8 cellular contexts compared by ENCODE assay signal in the genomic region with DNA sequence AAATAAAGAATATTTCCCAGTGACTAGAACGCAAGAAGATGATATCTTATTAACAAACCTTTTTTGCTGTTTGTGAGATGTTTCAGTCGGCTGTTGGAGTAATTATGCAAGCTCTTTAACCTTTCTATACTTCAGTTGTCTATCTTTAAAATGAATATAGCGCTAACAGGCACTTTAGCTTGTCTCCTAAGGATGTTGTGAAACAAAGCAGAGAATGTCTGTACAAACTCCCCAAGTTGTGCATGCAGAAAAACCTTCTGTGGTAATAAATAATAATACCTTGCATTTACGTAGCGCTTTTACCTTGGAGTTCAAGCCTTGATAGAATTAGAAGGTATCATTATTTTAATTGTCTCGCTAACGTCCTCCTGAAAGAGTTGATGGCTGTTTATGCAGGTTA. TPM values are rescaled to one million over a fixed set of nuclear protein-coding genes. Genes with fewer than 3 reads are reported as not detected.
DNase-seq lines count a peak whose midpoint lies in the region; ATAC-seq, FAIRE-seq and TF ChIP-seq lines count a peak whose summit lies in the region.

No MANE protein-coding gene starts in this region.

- H3K36me3 ChIP-seq in NT2/D1 (ENCODE audit: insufficient read depth, insufficient read length, low read length) (peaks cover 13% of the 10 kb centered on the region), esophagus (ENCODE audit: control insufficient read depth in 2 of 2, insufficient read depth in 2 of 2, low read length in 1 of 2) (no peaks in the 10 kb centered on the region), pancreas (no peaks in the 10 kb centered on the region)

- peak overlapping the region; percentile 94 for H3K27ac Mint-ChIP-seq in progenitor cell of endocrine pancreas

- ATAC-seq in pancreas (no peak), GM18870 (IDR thresholded peaks at IDR 0.05; ENCODE audit: unreplicated experiment) (no peak), GM21515 (IDR thresholded peaks at IDR 0.05; ENCODE audit: unreplicated experiment) (no peak)

- H3K27me3 ChIP-seq in NT2/D1 (ENCODE audit: insufficient read depth, insufficient read length), result peaks cover 12% of the 10 kb centered on the region
- H3K27me3 ChIP-seq in esophagus (ENCODE audit: control insufficient read depth in 1 of 2, insufficient read depth in 2 of 2, low read length in 2 of 2), result no peaks in the 10 kb centered on the region
- H3K27me3 ChIP-seq in pancreas, result no peaks in the 10 kb centered on the region

- H3K9me3 Mint-ChIP-seq in progenitor cell of endocrine pancreas (ENCODE audit: low read depth), result no peaks in the 10 kb centered on the region

- H3K4me3 Mint-ChIP-seq in progenitor cell of endocrine pancreas (ENCODE audit: low read depth), result peak overlapping the region; percentile 78

- intact Hi-C loops in pancreas (cut with DNase I), result no loop called here

- H3K27ac ChIP-seq in esophagus (ENCODE audit: low read depth in 2 of 2, low read length in 1 of 2) (peak overlapping the region; percentile 95 to 99), pancreas (no peak overlapping the region)

- peak overlapping the region; percentile 98 for H3K9ac ChIP-seq in NT2/D1 (ENCODE audit: insufficient read length, low read depth)

- H3K4me1 Mint-ChIP-seq in progenitor cell of endocrine pancreas (ENCODE audit: low read depth), result peaks cover 19% of the 10 kb centered on the region

- no peak for FAIRE-seq in pancreas (lab: Jason Lieb, UNC)

- H3K27me3 Mint-ChIP-seq in progenitor cell of endocrine pancreas, result no peaks in the 10 kb centered on the region

- 75 to 80% methylated on average over 7 of the region's 7 CpGs for WGBS in esophagus, 2 donors
- 88% methylated on average over 7 of the region's 7 CpGs for WGBS in pancreas, 2 donors

- H3K9me3 ChIP-seq in NT2/D1 (ENCODE audit: insufficient read depth, low read length) (no peaks in the 10 kb centered on the region), esophagus (ENCODE audit: control insufficient read depth in 2 of 2, insufficient read depth in 1 of 2, low read depth in 1 of 2, low read length in 1 of 2) (no peaks in the 10 kb centered on the region), pancreas (no peaks in the 10 kb centered on the region)

- in situ Hi-C loops in GM13977 (cut with MboI; ENCODE audit: low pct_unique_long_range_greater_than_20kb, low sequenced_read_pairs, unreplicated experiment), result no loop called here

- no peaks in the 10 kb centered on the region for H3K36me3 Mint-ChIP-seq in progenitor cell of endocrine pancreas (ENCODE audit: insufficient read depth)

- H3K4me3 ChIP-seq in GM12865 (ENCODE audit: low read depth, low read length) (peak overlapping the region; percentile 82; the same call in 1 of the 2 replicates), NT2/D1 (ENCODE audit: insufficient read length, low read depth) (peak overlapping the region; percentile 62), esophagus (ENCODE audit: low read depth in 1 of 2, low read length in 2 of 2) (peak overlapping the region in 1 of 2 donors; percentile 65), pancreas (no peak overlapping the region)

- TF ChIP-seq CTCF in GM12865 (IDR thresholded peaks at IDR 0.05; ENCODE audit: insufficient read depth, low read depth, low read length, missing control alignments) (no peak), progenitor cell of endocrine pancreas (IDR thresholded peaks at IDR 0.05; ENCODE audit: unreplicated experiment) (no peak), pancreas (IDR thresholded peaks at IDR 0.05) (no peak), GM13977 (IDR thresholded peaks at IDR 0.05; ENCODE audit: extremely low read depth, insufficient read depth, missing control alignments) (no peak)

- DNase-seq in GM12865 (ENCODE audit: low read depth), result no peak
- no peak for DNase-seq in NT2/D1 (ENCODE audit: low read depth, low spot score)
- DNase-seq in progenitor cell of endocrine pancreas (ENCODE audit: low spot score, unreplicated experiment), result no peak
- no peak for DNase-seq in pancreas
- no peak for DNase-seq in GM13977 (ENCODE audit: low spot score)

- H3K4me1 ChIP-seq in NT2/D1 (ENCODE audit: insufficient read depth, insufficient read length) (peaks cover 6% of the 10 kb centered on the region), esophagus (ENCODE audit: control insufficient read depth in 2 of 2, insufficient read depth in 2 of 2, low read length in 1 of 2) (peaks cover 0 to 4% of the 10 kb centered on the region in 2 donors), pancreas (peaks cover 4 to 9% (median 4%) of the 10 kb centered on the region in 3 donors)

RNA-seq across cellular contexts. Expression of gene KDM2A, which starts 1.9 kb away (rescaled TPM):
- polyA plus RNA-seq in esophagus (10 to 100 TPM; 36.8 to 54.9 TPM), pancreas (10 to 100 TPM; 19.2 to 22.6 TPM)
- total RNA-seq in progenitor cell of endocrine pancreas (102 and 108 TPM in 2 replicates), pancreas (10 to 100 TPM; 17.2 to 39.1 (median 23.1) TPM)

Comparison
In these comparisons a context has a peak if more than half of its experiments do, and no peak if none do; other contexts are left out.
1. H3K4me3 ChIP-seq: peak in GM12865 (single experiment) and NT2/D1 (single experiment); none in pancreas (0 of 4).
2. H3K27ac ChIP-seq: peak in esophagus (2 of 2); none in pancreas (0 of 4).